ENCODE assay signal across 8 cellular contexts in genomic region chr7:102279537-102280400, GRCh38. TPM values are rescaled to one million over a fixed set of nuclear protein-coding genes. Genes with fewer than 3 reads are reported as not detected.
DNase-seq lines count a peak whose midpoint lies in the region; ATAC-seq and TF ChIP-seq lines count a peak whose summit lies in the region.

No MANE protein-coding gene starts in this region.

- WGBS in suprapubic skin = 55% methylated on average over 17 of the region's 23 CpGs

- ATAC-seq in HG02588 (IDR thresholded peaks at IDR 0.05; ENCODE audit: unreplicated experiment) = peak; percentile 56

- H3K4me1 Mint-ChIP-seq in mesothelial cell of epicardium = peaks cover 4% of the 10 kb centered on the region

- H3K27ac ChIP-seq in dorsolateral prefrontal cortex = no peak overlapping the region
- H3K27ac ChIP-seq in suprapubic skin = no peak overlapping the region

- H3K9me3 ChIP-seq in suprapubic skin = no peaks in the 10 kb centered on the region

- H3K4me3 ChIP-seq in dorsolateral prefrontal cortex = peak overlapping the region in 2 of 59 donors; percentile 12 to 29
- no peak overlapping the region for H3K4me3 ChIP-seq in suprapubic skin

- TF ChIP-seq POLR2A in suprapubic skin (IDR thresholded peaks at IDR 0.05) = no peak

- H3K27me3 Mint-ChIP-seq in mesothelial cell of epicardium (ENCODE audit: low read depth) = no peaks in the 10 kb centered on the region

- H3K36me3 ChIP-seq in suprapubic skin = no peaks in the 10 kb centered on the region

- no peak for TF ChIP-seq EP300 in suprapubic skin (IDR thresholded peaks at IDR 0.05)

- peaks cover 2% of the 10 kb centered on the region for H3K4me1 ChIP-seq in suprapubic skin

- H3K9me3 Mint-ChIP-seq in mesothelial cell of epicardium = no peaks in the 10 kb centered on the region

- H3K27me3 ChIP-seq in dorsolateral prefrontal cortex (no peaks in the 10 kb centered on the region), suprapubic skin (no peaks in the 10 kb centered on the region)

- H3K36me3 Mint-ChIP-seq in mesothelial cell of epicardium = peaks cover 3% of the 10 kb centered on the region

- TF ChIP-seq CTCF in dorsolateral prefrontal cortex (IDR thresholded peaks at IDR 0.05 in 54 of 56, conservative IDR thresholded peaks at IDR 0.05 in 2 of 56; ENCODE audit: low read depth in 1 of 56, partially characterized antibody in 56 of 56) (peak; percentile 41 to 96 (median 84)), mesothelial cell of epicardium (IDR thresholded peaks at IDR 0.05; ENCODE audit: unreplicated experiment) (peak; percentile 72), suprapubic skin (IDR thresholded peaks at IDR 0.05) (peak; percentile 47 to 71)

- DNase-seq in NCI-H1417 (lab: John Stamatoyannopoulos, UW) = peak; percentile 43 to 80 (median 50)
- DNase-seq in NCI-H1417 treated with DMSO at 0.1 percent for 48 hours (lab: John Stamatoyannopoulos, UW) = no peak
- DNase-seq in NCI-H2227 (lab: John Stamatoyannopoulos, UW; ENCODE audit: unreplicated experiment) = peak; percentile 91
- peak; percentile 57 for DNase-seq in activated CD4-positive, alpha-beta T cell treated with anti-CD3 and anti-CD28 coated beads, Interleukin-2, amount 50 U/mL, for 1 hour
- DNase-seq in dorsolateral prefrontal cortex = peak in 4 of 10 donors; percentile 32 to 75 (median 60)
- DNase-seq in mesothelial cell of epicardium (ENCODE audit: low spot score in 2 of 2, unreplicated experiment in 2 of 2) = peak in 1 of 2 experiments; percentile 76
- no peak for DNase-seq in suprapubic skin (ENCODE audit: low spot score in 2 of 2)

- intact Hi-C loops in dorsolateral prefrontal cortex (cut with DNase I) = loop anchor here (1.0 to 10.0 kb wide), 5 partner anchors 110 to 735 kb away; partner anchors contain the start of genes ALKBH4 (in 1 of the 2) and LRWD1 (in 1 of the 2)

- no peak overlapping the region for H3K27ac Mint-ChIP-seq in mesothelial cell of epicardium

- H3K4me3 Mint-ChIP-seq in mesothelial cell of epicardium = no peak overlapping the region

RNA-seq across cellular contexts. Expression of gene SH2B2, which starts 6.9 kb away (rescaled TPM):
- total RNA-seq in dorsolateral prefrontal cortex (10 to 100 TPM in 22 of 120 experiments, 1 to 10 TPM in 98; 2.5 to 15.8 (median 7.9) TPM), mesothelial cell of epicardium (7.9 to 8.2 TPM (median 8.2 TPM) in 3 replicates), suprapubic skin (1 to 10 TPM; 5.1 to 6.5 (median 5.6) TPM)

Comparison
In these comparisons a context has a peak if more than half of its experiments do, and no peak if none do; other contexts are left out.
1. DNase-seq: peak in NCI-H1417 (3 of 3), NCI-H2227 (single experiment) and activated CD4-positive, alpha-beta T cell treated with anti-CD3 and anti-CD28 coated beads, Interleukin-2, amount 50 U/mL, for 1 hour (single experiment); none in NCI-H1417 treated with DMSO at 0.1 percent for 48 hours (single experiment) and suprapubic skin (0 of 2).
2. Peak in every context shown above with its lines, with median percentiles within 50 percentile points of each other: CTCF ChIP-seq.